ENCODE assay signal across 22 cellular contexts in genomic region chr1:209721406-209721805, GRCh38. TPM values are rescaled to one million over a fixed set of nuclear protein-coding genes. Genes with fewer than 3 reads are reported as not detected.
DNase-seq lines count a peak whose midpoint lies in the region; ATAC-seq, FAIRE-seq and TF ChIP-seq lines count a peak whose summit lies in the region.
"Had no signal": no experiment of that assay in that cellular context is flagged by ENCODE, and none has a peak within 500 bp of the region (broad histone marks: within the 10 kb centered on the region; RNA-seq: fewer than 3 reads in every experiment).

No MANE protein-coding gene starts in this region.

- H3K27me3 Mint-ChIP-seq in activated T-cell treated with anti-CD3 and anti-CD28 coated beads, Interleukin-2, amount 50 U/mL, for 72 hours (ENCODE audit: low read depth), result no peaks in the 10 kb centered on the region
- no peaks in the 10 kb centered on the region for H3K27me3 Mint-ChIP-seq in activated naive CD8-positive, alpha-beta T cell treated with anti-CD3 and anti-CD28 coated beads, Interleukin-2, amount 50 U/mL, for 24 hours

- H2BK120ac ChIP-seq in trophoblast cell (ENCODE audit: insufficient read depth, low read length, poor library complexity), result no peak overlapping the region

- H3K4me3 Mint-ChIP-seq in activated T-cell treated with anti-CD3 and anti-CD28 coated beads, Interleukin-2, amount 50 U/mL, for 72 hours, result no peak overlapping the region
- no peak overlapping the region for H3K4me3 Mint-ChIP-seq in activated naive CD8-positive, alpha-beta T cell treated with anti-CD3 and anti-CD28 coated beads, Interleukin-2, amount 50 U/mL, for 24 hours
- H3K4me3 Mint-ChIP-seq: CD8-positive, alpha-beta T cell had no signal

- H4K20me1 ChIP-seq in hepatocyte (ENCODE audit: insufficient read depth, poor library complexity, severe bottlenecking), result no peaks in the 10 kb centered on the region
- H4K20me1 ChIP-seq: BLaER1 had no signal

- no peak for TF ChIP-seq CTCF in hepatocyte (IDR thresholded peaks at IDR 0.05; ENCODE audit: poor library complexity)

- no peak overlapping the region for H2AK5ac ChIP-seq in trophoblast cell (ENCODE audit: low read length)

- peaks cover 0 to 4% of the 10 kb centered on the region in 2 donors for H3K36me3 Mint-ChIP-seq in activated T-cell treated with anti-CD3 and anti-CD28 coated beads, Interleukin-2, amount 50 U/mL, for 72 hours (ENCODE audit: insufficient read depth in 2 of 2)
- peaks cover 9% of the 10 kb centered on the region for H3K36me3 Mint-ChIP-seq in activated naive CD8-positive, alpha-beta T cell treated with anti-CD3 and anti-CD28 coated beads, Interleukin-2, amount 50 U/mL, for 24 hours (ENCODE audit: low read depth)
- H3K36me3 Mint-ChIP-seq: CD8-positive, alpha-beta T cell had no signal

- H3K4ac ChIP-seq in trophoblast cell (ENCODE audit: low read depth, low read length), result no peak overlapping the region

- no peaks in the 10 kb centered on the region for H3K36me3 ChIP-seq in trophoblast cell (ENCODE audit: control insufficient read depth in 1 of 2, insufficient read depth in 2 of 2, low read length in 2 of 2)
- no peaks in the 10 kb centered on the region for H3K36me3 ChIP-seq in hepatocyte (replicated peaks; ENCODE audit: insufficient read depth, low read depth)
- H3K36me3 ChIP-seq: BLaER1 had no signal

- no peaks in the 10 kb centered on the region for H3K79me2 ChIP-seq in trophoblast cell (ENCODE audit: control insufficient read depth, insufficient read depth, low read length, poor library complexity)
- no peaks in the 10 kb centered on the region for H3K79me2 ChIP-seq in hepatocyte

- H4K8ac ChIP-seq in trophoblast cell (ENCODE audit: low read depth, low read length), result peak overlapping the region; percentile 48

- H3K4me2 ChIP-seq in trophoblast cell (ENCODE audit: low read length), result no peak overlapping the region
- H3K4me2 ChIP-seq in hepatocyte, result no peak overlapping the region
- H3K4me2 ChIP-seq: BLaER1 had no signal

- peak overlapping the region; percentile 49 for H3K23ac ChIP-seq in trophoblast cell (ENCODE audit: low read length)

- no peak for TF ChIP-seq POLR2A in GM12891 (IDR thresholded peaks at IDR 0.05; ENCODE audit: low read depth, low read length)

- H3K79me1 ChIP-seq in trophoblast cell (ENCODE audit: low read length), result peaks cover 2% of the 10 kb centered on the region

- no peak overlapping the region for H3K18ac ChIP-seq in trophoblast cell (ENCODE audit: low read length)

- H3K9me3 ChIP-seq in trophoblast cell (ENCODE audit: insufficient read depth, low read depth, low read length) (no peaks in the 10 kb centered on the region), hepatocyte (ENCODE audit: low read depth) (no peaks in the 10 kb centered on the region)
- H3K9me3 ChIP-seq: BLaER1 had no signal

- H3K27me3 ChIP-seq in trophoblast cell (ENCODE audit: insufficient read depth, low read length) (no peaks in the 10 kb centered on the region), hepatocyte (peaks cover under 1% of the 10 kb centered on the region)
- H3K27me3 ChIP-seq: BLaER1 had no signal

- H2AFZ ChIP-seq in trophoblast cell (ENCODE audit: insufficient read depth, low read length, poor library complexity), result no peak overlapping the region
- no peak overlapping the region for H2AFZ ChIP-seq in hepatocyte

- H3K9ac ChIP-seq in trophoblast cell (ENCODE audit: low read length), result no peak overlapping the region
- H3K9ac ChIP-seq: BLaER1 had no signal

- H2BK5ac ChIP-seq in trophoblast cell (ENCODE audit: low read depth, low read length, poor library complexity), result no peak overlapping the region

- H3K27ac ChIP-seq in trophoblast cell (ENCODE audit: low read depth, low read length) (no peak overlapping the region), hepatocyte (no peak overlapping the region)
- H3K27ac ChIP-seq: BLaER1 had no signal

- no peak for ATAC-seq in activated T-cell treated with anti-CD3 and anti-CD28 coated beads, Interleukin-2, amount 50 U/mL, for 72 hours (replicated peaks in 1 of 2)
- no peak for ATAC-seq in activated naive CD8-positive, alpha-beta T cell treated with anti-CD3 and anti-CD28 coated beads, Interleukin-2, amount 50 U/mL, for 24 hours
- no peak for ATAC-seq in HG03571 (IDR thresholded peaks at IDR 0.05; ENCODE audit: unreplicated experiment)
- ATAC-seq: CD8-positive, alpha-beta T cell; Right ventricle myocardium inferior had no signal

- H3K4me1 ChIP-seq in trophoblast cell (ENCODE audit: control insufficient read depth in 1 of 2, insufficient read depth in 2 of 2, low read length in 2 of 2), result peaks cover 0 to 5% of the 10 kb centered on the region in 2 experiments
- H3K4me1 ChIP-seq in hepatocyte (ENCODE audit: insufficient read depth), result no peaks in the 10 kb centered on the region
- H3K4me1 ChIP-seq: BLaER1 had no signal

- H3K4me3 ChIP-seq in trophoblast cell (ENCODE audit: low read depth, low read length) (no peak overlapping the region), hepatocyte (no peak overlapping the region)
- H3K4me3 ChIP-seq: BLaER1 had no signal

- FAIRE-seq in GM12891 (lab: Jason Lieb, UNC), result no peak
- FAIRE-seq: GM18507, RCC 7860 had no signal

- H3K9me2 ChIP-seq in hepatocyte (replicated peaks; ENCODE audit: insufficient read depth), result no peaks in the 10 kb centered on the region

- peak overlapping the region; percentile 1 for H2BK12ac ChIP-seq in trophoblast cell (ENCODE audit: low read length)

- H3K27ac Mint-ChIP-seq in activated T-cell treated with anti-CD3 and anti-CD28 coated beads, Interleukin-2, amount 50 U/mL, for 72 hours, result peak overlapping the region; percentile 54
- H3K27ac Mint-ChIP-seq in activated naive CD8-positive, alpha-beta T cell treated with anti-CD3 and anti-CD28 coated beads, Interleukin-2, amount 50 U/mL, for 24 hours, result peak overlapping the region; percentile 100
- H3K27ac Mint-ChIP-seq: CD8-positive, alpha-beta T cell had no signal

- H3K14ac ChIP-seq in trophoblast cell (ENCODE audit: low read length), result no peak overlapping the region

- H4K91ac ChIP-seq in trophoblast cell (ENCODE audit: low read depth, low read length), result peak overlapping the region; percentile 5

- WGBS in trophoblast cell (ENCODE audit: extremely low coverage, insufficient coverage, insufficient read length), result no CpG with 5 or more reads among the region's 1 CpG
- WGBS in hepatocyte (ENCODE audit: low lambda C conversion rate, missing lambda C conversion rate), result 94% methylated on average over 1 of the region's 1 CpG

- H4K12ac ChIP-seq in trophoblast cell (ENCODE audit: low read depth, low read length), result no peak overlapping the region

- no peak for DNase-seq in activated T-cell treated with anti-CD3 and anti-CD28 coated beads, Interleukin-2, amount 50 U/mL, for 72 hours
- no peak for DNase-seq in activated T-cell treated with anti-CD3 and anti-CD28 coated beads, Interleukin-2, amount 50 U/mL, for 1 hour
- DNase-seq in GM12891 (ENCODE audit: insufficient read length, low spot score), result no peak
- no peak for DNase-seq in activated naive CD8-positive, alpha-beta T cell treated with anti-CD3 and anti-CD28 coated beads, Interleukin-2, amount 50 U/mL, for 24 hours
- no peak for DNase-seq in trophoblast cell
- DNase-seq in hepatocyte (ENCODE audit: low spot score), result no peak
- DNase-seq: Calu3; CD8-positive, alpha-beta T cell; GF-D8; KG1; NCI-H1105 treated with DMSO at 0.1 percent for 48 hours; NCI-H1694; NCI-H510A; NCI-H748 treated with DMSO at 0.1 percent for 48 hours; NK-92 treated with Interleukin-12 subunit alpha and Interleukin-12 subunit beta, amount 100 ng/mL, for 24 hours had no signal

- H3K9me3 Mint-ChIP-seq in activated T-cell treated with anti-CD3 and anti-CD28 coated beads, Interleukin-2, amount 50 U/mL, for 72 hours, result peaks cover 3 to 5% of the 10 kb centered on the region in 2 donors
- H3K9me3 Mint-ChIP-seq in activated naive CD8-positive, alpha-beta T cell treated with anti-CD3 and anti-CD28 coated beads, Interleukin-2, amount 50 U/mL, for 24 hours, result peaks cover 12% of the 10 kb centered on the region
- H3K9me3 Mint-ChIP-seq: CD8-positive, alpha-beta T cell had no signal

- peaks cover 64% of the 10 kb centered on the region for H3K4me1 Mint-ChIP-seq in activated T-cell treated with anti-CD3 and anti-CD28 coated beads, Interleukin-2, amount 50 U/mL, for 72 hours (ENCODE audit: low read depth)
- H3K4me1 Mint-ChIP-seq in activated naive CD8-positive, alpha-beta T cell treated with anti-CD3 and anti-CD28 coated beads, Interleukin-2, amount 50 U/mL, for 24 hours, result peaks cover 72% of the 10 kb centered on the region

TF ChIP-seq in GM12891, 5 proteins besides CTCF, POLR2A, EP300 and RAD21:
- TF ChIP-seq PAX5 (IDR thresholded peaks at IDR 0.05; ENCODE audit: insufficient read depth, low read length, severe bottlenecking), result no peak
- peak; percentile 26 for TF ChIP-seq SPI1 (IDR thresholded peaks at IDR 0.05; ENCODE audit: low read depth, low read length)

RNA-seq across cellular contexts. Expression of gene HSD11B1, which starts 16.8 kb away (rescaled TPM):
- total RNA-seq in activated T-cell treated with anti-CD3 and anti-CD28 coated beads, Interleukin-2, amount 50 U/mL, for 72 hours, result 1 to 10 TPM; 2.1 to 3.1 TPM
- polyA plus RNA-seq in GM12891 (2012; ENCODE audit: low read depth, missing spikeins), result 0.10 TPM
- 0.12 TPM in 1 of 2 replicates, not detected in the other for polyA plus RNA-seq in trophoblast cell (2013)
- total RNA-seq in hepatocyte, result 1.7 and 2.1 TPM in 2 replicates
- polyA plus RNA-seq in hepatocyte, result not detected in 2 replicates
- total RNA-seq: A673; Calu3; CD8-positive, alpha-beta T cell; H4 had no signal

RNA-seq across cellular contexts. Expression of gene TRAF3IP3, which starts 34.4 kb away (rescaled TPM):
- 100 to 1,000 TPM; 127 to 157 TPM for total RNA-seq in activated T-cell treated with anti-CD3 and anti-CD28 coated beads, Interleukin-2, amount 50 U/mL, for 72 hours
- 72.5 TPM for polyA plus RNA-seq in GM12891 (2012; ENCODE audit: low read depth, missing spikeins)
- polyA plus RNA-seq in trophoblast cell (2013), result 0.54 and 0.63 TPM in 2 replicates
- 0.13 and 0.20 TPM in 2 replicates for total RNA-seq in hepatocyte
- polyA plus RNA-seq in hepatocyte, result 0.16 TPM in 1 of 2 replicates, not detected in the other
- total RNA-seq: Calu3, H4 had no signal

RNA-seq across cellular contexts. Expression of gene G0S2, which starts 46.2 kb away (rescaled TPM):
- total RNA-seq in activated T-cell treated with anti-CD3 and anti-CD28 coated beads, Interleukin-2, amount 50 U/mL, for 72 hours, result 10 to 100 TPM in 1 of 2 donors, 1 to 10 TPM in 1; 9.6 to 25.9 TPM
- polyA plus RNA-seq in GM12891 (2012; ENCODE audit: low read depth, missing spikeins), result 0.40 TPM
- polyA plus RNA-seq in trophoblast cell (2013), result 0.96 and 1.1 TPM in 2 replicates
- total RNA-seq in hepatocyte, result 37.0 and 38.3 TPM in 2 replicates
- polyA plus RNA-seq in hepatocyte, result 31.5 and 32.2 TPM in 2 replicates

Comparison
In these comparisons a context has a peak if more than half of its experiments do, and no peak if none do; other contexts are left out.
1. RNA of gene TRAF3IP3, which starts 34.4 kb away (total RNA-seq): 127 to 157 TPM in activated T-cell treated with anti-CD3 and anti-CD28 coated beads, Interleukin-2, amount 50 U/mL, for 72 hours; 0.13 to 0.20 TPM in hepatocyte; every median in the first group is over 100 times any median in the second.